ENCODE assay signal across 8 cellular contexts in the genomic region with DNA sequence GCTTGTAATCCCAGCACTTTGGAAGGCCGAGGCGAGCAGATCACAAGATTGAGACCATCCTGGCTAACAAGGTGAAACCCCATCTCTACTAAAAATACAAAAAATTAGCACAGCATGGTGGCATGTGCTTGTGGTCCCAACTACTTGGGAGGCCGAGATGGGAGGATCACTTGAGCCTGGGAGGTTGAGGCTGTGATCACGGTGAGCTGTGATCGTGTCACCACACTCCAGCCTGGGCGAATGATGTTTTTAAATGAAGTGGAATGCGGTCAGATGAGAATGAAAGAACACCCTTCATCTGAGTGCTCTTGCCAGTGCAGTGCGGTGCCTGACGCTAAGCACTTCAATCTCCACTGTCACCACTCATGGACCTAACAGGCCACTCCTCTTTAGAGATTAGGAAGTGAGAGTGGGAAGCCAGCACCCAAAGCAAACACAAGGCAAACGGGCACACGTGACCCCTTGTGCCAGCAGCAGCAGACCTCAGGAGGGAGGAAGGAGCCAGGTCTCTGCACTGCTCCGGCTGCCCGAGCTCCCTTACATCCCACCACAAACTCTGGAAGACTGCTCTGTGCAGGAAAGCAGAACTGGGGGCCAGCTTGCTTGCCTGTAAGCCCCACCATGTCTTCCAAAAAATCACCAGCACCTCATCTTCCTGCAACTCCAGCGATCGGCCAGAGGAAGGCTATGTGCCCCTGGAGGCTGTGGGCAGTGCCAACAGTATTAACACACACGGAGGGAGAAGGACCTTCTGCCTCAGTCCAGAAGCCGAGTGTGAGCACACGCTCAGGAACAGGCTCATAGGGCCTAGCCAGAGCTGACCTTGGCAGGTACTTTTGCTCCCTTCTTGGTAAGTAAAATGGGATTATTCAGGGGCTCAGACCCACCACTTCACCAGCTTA. TPM values are rescaled to one million over a fixed set of nuclear protein-coding genes. Genes with fewer than 3 reads are reported as not detected.
DNase-seq lines count a peak whose midpoint lies in the region; TF ChIP-seq lines count a peak whose summit lies in the region.

No MANE protein-coding gene starts in this region.

- BruUV-seq in mammary epithelial cell (replicated peaks; lab: Mats Ljungman, UMichigan), result no TSS peak
- no TSS peak for BruUV-seq in A673 (replicated peaks; lab: Mats Ljungman, UMichigan)

- POLR2A ChIA-PET in A673 (lab: Charles Lee; ENCODE audit: low non-redundant PET), result no interaction called here

- H3K9me3 ChIP-seq in breast epithelium (no peaks in the 10 kb centered on the region), mammary epithelial cell (replicated peaks; ENCODE audit: insufficient read depth, low read length) (no peaks in the 10 kb centered on the region), mesenchymal stem cell (ENCODE audit: control insufficient read depth, low read length) (no peaks in the 10 kb centered on the region), A673 (ENCODE audit: low read depth, low read length, poor library complexity, severe bottlenecking) (no peaks in the 10 kb centered on the region)

- H3K4me3 ChIP-seq in breast epithelium (peak overlapping the region in 2 of 3 donors; percentile 7 to 16), mammary epithelial cell (replicated peaks in 1 of 3; ENCODE audit: insufficient read depth in 1 of 3, low read depth in 2 of 3, low read length in 3 of 3) (no peak overlapping the region), mesenchymal stem cell (ENCODE audit: insufficient read depth in 1 of 2, low read depth in 1 of 2, low read length in 2 of 2) (no peak overlapping the region), brain microvascular endothelial cell (ENCODE audit: low read depth, low read length) (no peak overlapping the region), A673 (ENCODE audit: low read depth, low read length, poor library complexity, severe bottlenecking) (no peak overlapping the region)

- H3K27me3 ChIP-seq in breast epithelium, result no peaks in the 10 kb centered on the region
- H3K27me3 ChIP-seq in mammary epithelial cell (ENCODE audit: insufficient read depth, low read length), result no peaks in the 10 kb centered on the region
- no peaks in the 10 kb centered on the region for H3K27me3 ChIP-seq in mesenchymal stem cell (ENCODE audit: control insufficient read depth in 1 of 2, insufficient read depth in 1 of 2, low read length in 2 of 2)
- no peaks in the 10 kb centered on the region for H3K27me3 ChIP-seq in brain microvascular endothelial cell (replicated peaks)
- no peaks in the 10 kb centered on the region for H3K27me3 ChIP-seq in A673 (replicated peaks; ENCODE audit: insufficient read depth, low read depth, low read length, poor library complexity)

- DNase-seq in breast epithelium (ENCODE audit: low spot score in 2 of 2) (no peak), mammary epithelial cell (no peak), mesenchymal stem cell (no peak), brain microvascular endothelial cell (no peak), GM20000 (ENCODE audit: low spot score) (no peak), A673 (ENCODE audit: low spot score) (no peak)
- DNase-seq in activated CD4-positive, alpha-beta T cell treated with anti-CD3 and anti-CD28 coated beads for 1 hour, result no peak

- H3K79me1 ChIP-seq in mesenchymal stem cell (replicated peaks; ENCODE audit: low read length, poor library complexity, severe bottlenecking), result peaks cover 30% of the 10 kb centered on the region

- H3K4me2 ChIP-seq in mammary epithelial cell (ENCODE audit: insufficient read depth, low read depth, low read length) (no peak overlapping the region), mesenchymal stem cell (ENCODE audit: low read length, poor library complexity, severe bottlenecking) (no peak overlapping the region)

- peak overlapping the region in 1 of 2 experiments; percentile 4 for H3K14ac ChIP-seq in mesenchymal stem cell (ENCODE audit: low read length in 2 of 2)

- H2AFZ ChIP-seq in mammary epithelial cell (ENCODE audit: low read depth, low read length) (no peak overlapping the region), mesenchymal stem cell (ENCODE audit: low read depth, low read length) (no peak overlapping the region)

- dilution Hi-C loops in mammary epithelial cell (cut with HindIII; ENCODE audit: low sequenced_read_pairs), result no loop called here

- TF ChIP-seq POLR2A in breast epithelium (IDR thresholded peaks at IDR 0.05), result no peak

- H3K18ac ChIP-seq in mesenchymal stem cell (ENCODE audit: low read depth in 1 of 2, low read length in 2 of 2), result no peak overlapping the region

- no peak overlapping the region for H4K8ac ChIP-seq in mesenchymal stem cell (ENCODE audit: low read length)

- in situ Hi-C loops in mammary epithelial cell (cut with MboI; ENCODE audit: low sequenced_read_pairs in 2 of 2) (no loop called here), brain microvascular endothelial cell (cut with HindIII; ENCODE audit: low pct_ligation_motif_present, low sequenced_read_pairs) (no loop called here)

- H3K4ac ChIP-seq in mesenchymal stem cell (ENCODE audit: low read depth in 1 of 2, low read length in 2 of 2), result no peak overlapping the region

- no peak overlapping the region for H2BK120ac ChIP-seq in mesenchymal stem cell (ENCODE audit: low read depth, low read length)

- no peaks in the 10 kb centered on the region for H4K20me1 ChIP-seq in mammary epithelial cell (ENCODE audit: insufficient read depth, low read length)

- no peak overlapping the region for H4K91ac ChIP-seq in mesenchymal stem cell (ENCODE audit: low read length)

- peaks cover 0 to 19% of the 10 kb centered on the region in 2 donors for H3K4me1 ChIP-seq in breast epithelium
- H3K4me1 ChIP-seq in mammary epithelial cell (ENCODE audit: insufficient read depth, low read length), result peaks cover 24% of the 10 kb centered on the region
- H3K4me1 ChIP-seq in mesenchymal stem cell (ENCODE audit: control insufficient read depth, insufficient read depth, low read depth, low read length), result peaks cover 18% of the 10 kb centered on the region
- H3K4me1 ChIP-seq in A673 (ENCODE audit: insufficient read depth, low read length, poor library complexity, severe bottlenecking), result no peaks in the 10 kb centered on the region

- intact Hi-C loops in breast epithelium (cut with DNase I; ENCODE audit: low total_unique reads) (loop anchor here (5.0 kb wide), 1 partner anchor 907 kb away; no protein-coding TSS in a partner anchor), mammary epithelial cell (cut with micrococcal nuclease) (loop anchor here (1.0 kb wide), 1 partner anchor 9 kb away; no protein-coding TSS in a partner anchor), A673 (cut with micrococcal nuclease; ENCODE audit: unreplicated experiment) (no loop called here)

- no peak overlapping the region for H2AK5ac ChIP-seq in mesenchymal stem cell (ENCODE audit: low read length, severe bottlenecking)

- H3K79me2 ChIP-seq in mammary epithelial cell (ENCODE audit: insufficient read depth, low read length), result peaks cover 65% of the 10 kb centered on the region

- CTCF ChIA-PET in mammary epithelial cell (lab: Charles Lee; ENCODE audit: low non-redundant PET), result no interaction called here
- CTCF ChIA-PET in A673 (lab: Charles Lee), result no interaction called here

- H3K23ac ChIP-seq in mesenchymal stem cell (ENCODE audit: low read length in 2 of 2), result no peak overlapping the region

- H3K27ac ChIP-seq in breast epithelium, result peak overlapping the region; percentile 41 to 57
- no peak overlapping the region for H3K27ac ChIP-seq in mammary epithelial cell (ENCODE audit: insufficient read depth, low read depth, low read length)
- H3K27ac ChIP-seq in angular gyrus (ENCODE audit: low read depth, low read length), result peak overlapping the region; percentile 77
- no peak overlapping the region for H3K27ac ChIP-seq in mesenchymal stem cell (ENCODE audit: low read length, poor library complexity, severe bottlenecking)
- no peak overlapping the region for H3K27ac ChIP-seq in brain microvascular endothelial cell
- no peak overlapping the region for H3K27ac ChIP-seq in A673 (ENCODE audit: low read depth, low read length, poor library complexity, severe bottlenecking)

- H3K9ac ChIP-seq in mammary epithelial cell (ENCODE audit: insufficient read depth, low read length) (no peak overlapping the region), mesenchymal stem cell (ENCODE audit: low read length) (no peak overlapping the region)

- no peak overlapping the region for H2BK15ac ChIP-seq in mesenchymal stem cell (ENCODE audit: low read depth, poor library complexity, severe bottlenecking)

- H3K36me3 ChIP-seq in breast epithelium (no peaks in the 10 kb centered on the region), mammary epithelial cell (ENCODE audit: insufficient read depth, low read length) (no peaks in the 10 kb centered on the region), mesenchymal stem cell (ENCODE audit: control insufficient read depth in 1 of 2, insufficient read depth in 2 of 2, low read depth in 1 of 2, low read length in 2 of 2) (peaks cover 0 to 9% of the 10 kb centered on the region in 2 experiments), brain microvascular endothelial cell (replicated peaks) (no peaks in the 10 kb centered on the region), A673 (ENCODE audit: insufficient read depth, low read length, poor library complexity, severe bottlenecking) (no peaks in the 10 kb centered on the region)

- H2BK5ac ChIP-seq in mesenchymal stem cell (ENCODE audit: low read depth, low read length, poor library complexity, severe bottlenecking), result no peak overlapping the region

- TF ChIP-seq CTCF in breast epithelium (IDR thresholded peaks at IDR 0.05), result peak in 1 of 3 donors; percentile 7
- no peak for TF ChIP-seq CTCF in mammary epithelial cell (conservative IDR thresholded peaks at IDR 0.05 in 1 of 2, IDR thresholded peaks at IDR 0.05 in 1 of 2; ENCODE audit: extremely low read depth in 1 of 2, insufficient read depth in 1 of 2, low read depth in 1 of 2, low read length in 2 of 2)
- TF ChIP-seq CTCF in brain microvascular endothelial cell (IDR thresholded peaks at IDR 0.05; ENCODE audit: low read depth, low read length, missing control alignments), result no peak
- no peak for TF ChIP-seq CTCF in GM20000 (IDR thresholded peaks at IDR 0.05; ENCODE audit: extremely low read depth, missing control alignments)
- TF ChIP-seq CTCF in A673 (conservative IDR thresholded peaks at IDR 0.05; ENCODE audit: low read depth, low read length), result no peak

- WGBS in mammary epithelial cell (ENCODE audit: low coverage, missing lambda C conversion rate), result 83% methylated on average over 11 of the region's 18 CpGs
- 90% methylated on average over 17 of the region's 18 CpGs for WGBS in mesenchymal stem cell

- peak overlapping the region; percentile 4 to 11 for H2BK12ac ChIP-seq in mesenchymal stem cell (ENCODE audit: low read length in 2 of 2)

RNA-seq across cellular contexts. Expression of a gene that starts 9.7 kb away (rescaled TPM):
- total RNA-seq in breast epithelium (10 to 100 TPM; 25.9 to 37.9 (median 29.5) TPM), mammary epithelial cell (100 to 1,000 TPM in 1 of 2 donors, 10 to 100 TPM in 1; 54.7 to 103 TPM), A673 (2021) (14.6 and 22.0 TPM in 2 replicates)
- 138 TPM for polyA plus RNA-seq in mammary epithelial cell
- polyA minus RNA-seq in mammary epithelial cell, result 108 TPM
- 15.6 TPM for polyA plus RNA-seq in mesenchymal stem cell (2013, experiment 1 of 2)
- 15.8 TPM for polyA plus RNA-seq in mesenchymal stem cell (2013, experiment 2 of 2)

RNA-seq across cellular contexts. Expression of a gene that starts 42.8 kb away (rescaled TPM):
- total RNA-seq in breast epithelium, result 10 to 100 TPM; 22.3 to 29.3 (median 23.7) TPM
- 10 to 100 TPM; 19.8 to 30.6 TPM for total RNA-seq in mammary epithelial cell
- 14.5 TPM for polyA plus RNA-seq in mammary epithelial cell
- polyA minus RNA-seq in mammary epithelial cell, result 11.8 TPM
- 21.7 TPM for polyA plus RNA-seq in mesenchymal stem cell (2013, experiment 1 of 2)
- polyA plus RNA-seq in mesenchymal stem cell (2013, experiment 2 of 2), result 20.6 TPM
- total RNA-seq in A673 (2021), result 53.7 and 56.5 TPM in 2 replicates

RNA-seq across cellular contexts. Expression of a gene that starts 42.9 kb away (rescaled TPM):
- total RNA-seq in breast epithelium (1 to 10 TPM; 6.6 to 8.3 (median 6.9) TPM), mammary epithelial cell (10 to 100 TPM in 1 of 2 donors, 1 to 10 TPM in 1; 9.7 to 11.1 TPM), A673 (2021) (4.3 and 4.5 TPM in 2 replicates)
- polyA plus RNA-seq in mammary epithelial cell, result 9.4 TPM
- 9.1 TPM for polyA minus RNA-seq in mammary epithelial cell
- 8.4 TPM for polyA plus RNA-seq in mesenchymal stem cell (2013, experiment 1 of 2)
- 8.5 TPM for polyA plus RNA-seq in mesenchymal stem cell (2013, experiment 2 of 2)

Comparison
In these comparisons a context has a peak if more than half of its experiments do, and no peak if none do; other contexts are left out.
1. H3K27ac ChIP-seq: peak in breast epithelium (2 of 2) and angular gyrus (single experiment); none in mammary epithelial cell (single experiment), mesenchymal stem cell (single experiment), brain microvascular endothelial cell (single experiment) and A673 (single experiment).
2. H3K4me3 ChIP-seq: peak in breast epithelium (2 of 3); none in mammary epithelial cell (0 of 3), mesenchymal stem cell (0 of 2), brain microvascular endothelial cell (single experiment) and A673 (single experiment).